In genomic region chr5:175385691-175386360, GRCh38 we compare ENCODE assay signal across 1 cellular context.
TF ChIP-seq lines count a peak whose summit lies in the region.

No MANE protein-coding gene starts in this region.

TF ChIP-seq in HEK293, 187 proteins besides CTCF, POLR2A, EP300 and RAD21 (continued from another document):
- no peak; the same call in 1 of the 2 replicates for TF ChIP-seq ATF2 (tag by site-specific recombination; IDR thresholded peaks at IDR 0.05; ENCODE audit: low read depth)
- TF ChIP-seq, protein P1, sequence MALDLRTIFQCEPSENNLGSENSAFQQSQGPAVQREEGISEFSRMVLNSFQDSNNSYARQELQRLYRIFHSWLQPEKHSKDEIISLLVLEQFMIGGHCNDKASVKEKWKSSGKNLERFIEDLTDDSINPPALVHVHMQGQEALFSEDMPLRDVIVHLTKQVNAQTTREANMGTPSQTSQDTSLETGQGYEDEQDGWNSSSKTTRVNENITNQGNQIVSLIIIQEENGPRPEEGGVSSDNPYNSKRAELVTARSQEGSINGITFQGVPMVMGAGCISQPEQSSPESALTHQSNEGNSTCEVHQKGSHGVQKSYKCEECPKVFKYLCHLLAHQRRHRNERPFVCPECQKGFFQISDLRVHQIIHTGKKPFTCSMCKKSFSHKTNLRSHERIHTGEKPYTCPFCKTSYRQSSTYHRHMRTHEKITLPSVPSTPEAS (tag by site-specific recombination; IDR thresholded peaks at IDR 0.05) = 0 out of 2 replicates have a peak, but pooled peaks have one; percentile 24
- peak; percentile 93 for TF ChIP-seq OSR2 (tag by site-specific recombination; IDR thresholded peaks at IDR 0.05)
- TF ChIP-seq, protein P2, sequence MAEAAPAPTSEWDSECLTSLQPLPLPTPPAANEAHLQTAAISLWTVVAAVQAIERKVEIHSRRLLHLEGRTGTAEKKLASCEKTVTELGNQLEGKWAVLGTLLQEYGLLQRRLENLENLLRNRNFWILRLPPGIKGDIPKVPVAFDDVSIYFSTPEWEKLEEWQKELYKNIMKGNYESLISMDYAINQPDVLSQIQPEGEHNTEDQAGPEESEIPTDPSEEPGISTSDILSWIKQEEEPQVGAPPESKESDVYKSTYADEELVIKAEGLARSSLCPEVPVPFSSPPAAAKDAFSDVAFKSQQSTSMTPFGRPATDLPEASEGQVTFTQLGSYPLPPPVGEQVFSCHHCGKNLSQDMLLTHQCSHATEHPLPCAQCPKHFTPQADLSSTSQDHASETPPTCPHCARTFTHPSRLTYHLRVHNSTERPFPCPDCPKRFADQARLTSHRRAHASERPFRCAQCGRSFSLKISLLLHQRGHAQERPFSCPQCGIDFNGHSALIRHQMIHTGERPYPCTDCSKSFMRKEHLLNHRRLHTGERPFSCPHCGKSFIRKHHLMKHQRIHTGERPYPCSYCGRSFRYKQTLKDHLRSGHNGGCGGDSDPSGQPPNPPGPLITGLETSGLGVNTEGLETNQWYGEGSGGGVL (tag by site-specific recombination; IDR thresholded peaks at IDR 0.05) = no peak
- TF ChIP-seq, protein P3, sequence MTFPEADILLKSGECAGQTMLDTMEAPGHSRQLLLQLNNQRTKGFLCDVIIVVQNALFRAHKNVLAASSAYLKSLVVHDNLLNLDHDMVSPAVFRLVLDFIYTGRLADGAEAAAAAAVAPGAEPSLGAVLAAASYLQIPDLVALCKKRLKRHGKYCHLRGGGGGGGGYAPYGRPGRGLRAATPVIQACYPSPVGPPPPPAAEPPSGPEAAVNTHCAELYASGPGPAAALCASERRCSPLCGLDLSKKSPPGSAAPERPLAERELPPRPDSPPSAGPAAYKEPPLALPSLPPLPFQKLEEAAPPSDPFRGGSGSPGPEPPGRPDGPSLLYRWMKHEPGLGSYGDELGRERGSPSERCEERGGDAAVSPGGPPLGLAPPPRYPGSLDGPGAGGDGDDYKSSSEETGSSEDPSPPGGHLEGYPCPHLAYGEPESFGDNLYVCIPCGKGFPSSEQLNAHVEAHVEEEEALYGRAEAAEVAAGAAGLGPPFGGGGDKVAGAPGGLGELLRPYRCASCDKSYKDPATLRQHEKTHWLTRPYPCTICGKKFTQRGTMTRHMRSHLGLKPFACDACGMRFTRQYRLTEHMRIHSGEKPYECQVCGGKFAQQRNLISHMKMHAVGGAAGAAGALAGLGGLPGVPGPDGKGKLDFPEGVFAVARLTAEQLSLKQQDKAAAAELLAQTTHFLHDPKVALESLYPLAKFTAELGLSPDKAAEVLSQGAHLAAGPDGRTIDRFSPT (tag by site-specific recombination; IDR thresholded peaks at IDR 0.05) = no peak
- TF ChIP-seq ZNF677 (tag by site-specific recombination; IDR thresholded peaks at IDR 0.05) = no peak
- TF ChIP-seq ZBTB11 (tag by site-specific recombination; conservative IDR thresholded peaks at IDR 0.05; ENCODE audit: low read depth) = no peak
- no peak for TF ChIP-seq ZSCAN16 (tag by site-specific recombination; IDR thresholded peaks at IDR 0.05)
- TF ChIP-seq ZNF670 (tag by site-specific recombination; IDR thresholded peaks at IDR 0.05; ENCODE audit: low read depth) = no peak
- TF ChIP-seq ZNF837 (tag by site-specific recombination; IDR thresholded peaks at IDR 0.05) = no peak
- TF ChIP-seq SP7 (tag by site-specific recombination; IDR thresholded peaks at IDR 0.05) = no peak
- TF ChIP-seq ZNF169 (tag by site-specific recombination; IDR thresholded peaks at IDR 0.05) = no peak
- TF ChIP-seq ZNF600 (tag by site-specific recombination; IDR thresholded peaks at IDR 0.05) = peak; percentile 35; the same call in 1 of the 2 replicates
- TF ChIP-seq FEZF1 (tag by site-specific recombination; IDR thresholded peaks at IDR 0.05) = peak; percentile 99
- TF ChIP-seq WT1 (tag by site-specific recombination; IDR thresholded peaks at IDR 0.05) = peak; percentile 71
- no peak for TF ChIP-seq ZNF266 (tag by site-specific recombination; IDR thresholded peaks at IDR 0.05; ENCODE audit: low read depth)
- TF ChIP-seq ZBTB7A (tag by site-specific recombination; IDR thresholded peaks at IDR 0.05; ENCODE audit: low read depth) = no peak
- TF ChIP-seq ZFHX2 (tag by site-specific recombination; conservative IDR thresholded peaks at IDR 0.05) = no peak
- no peak for TF ChIP-seq ZNF140 (tag by site-specific recombination; IDR thresholded peaks at IDR 0.05)
- TF ChIP-seq ZNF449 (tag by site-specific recombination; IDR thresholded peaks at IDR 0.05) = peak; percentile 55; the same call in 1 of the 2 replicates
- TF ChIP-seq IKZF3 (tag by site-specific recombination; IDR thresholded peaks at IDR 0.05) = no peak
- no peak for TF ChIP-seq ZNF394 (tag by site-specific recombination; IDR thresholded peaks at IDR 0.05; ENCODE audit: borderline replicate concordance)
- 0 out of 2 replicates have a peak, but pooled peaks have one; percentile 28 for TF ChIP-seq TSHZ1 (tag by site-specific recombination; IDR thresholded peaks at IDR 0.05; ENCODE audit: borderline replicate concordance)
- no peak for TF ChIP-seq SCRT1 (tag by site-specific recombination; IDR thresholded peaks at IDR 0.05; ENCODE audit: borderline replicate concordance)
- peak; percentile 27; the same call in 1 of the 2 replicates for TF ChIP-seq ZNF341 (tag by site-specific recombination; IDR thresholded peaks at IDR 0.05; ENCODE audit: low read depth)
- TF ChIP-seq HOXD13 (CRISPR knock-in tag; IDR thresholded peaks at IDR 0.05; ENCODE audit: borderline replicate concordance) = no peak
- TF ChIP-seq, protein P4, sequence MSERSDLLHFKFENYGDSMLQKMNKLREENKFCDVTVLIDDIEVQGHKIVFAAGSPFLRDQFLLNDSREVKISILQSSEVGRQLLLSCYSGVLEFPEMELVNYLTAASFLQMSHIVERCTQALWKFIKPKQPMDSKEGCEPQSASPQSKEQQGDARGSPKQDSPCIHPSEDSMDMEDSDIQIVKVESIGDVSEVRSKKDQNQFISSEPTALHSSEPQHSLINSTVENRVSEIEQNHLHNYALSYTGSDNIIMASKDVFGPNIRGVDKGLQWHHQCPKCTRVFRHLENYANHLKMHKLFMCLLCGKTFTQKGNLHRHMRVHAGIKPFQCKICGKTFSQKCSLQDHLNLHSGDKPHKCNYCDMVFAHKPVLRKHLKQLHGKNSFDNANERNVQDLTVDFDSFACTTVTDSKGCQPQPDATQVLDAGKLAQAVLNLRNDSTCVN (tag by site-specific recombination; optimal IDR thresholded peaks at IDR 0.05) = no peak
- TF ChIP-seq ZNF473 (tag by site-specific recombination; IDR thresholded peaks at IDR 0.05) = no peak
- TF ChIP-seq ZNF133 (tag by site-specific recombination; IDR thresholded peaks at IDR 0.05) = no peak
- TF ChIP-seq ZNF510 (tag by site-specific recombination; IDR thresholded peaks at IDR 0.05; ENCODE audit: insufficient replicate concordance) = no peak
- no peak for TF ChIP-seq ZBTB10 (tag by site-specific recombination; IDR thresholded peaks at IDR 0.05)
- peak; percentile 38; the same call in 1 of the 2 replicates for TF ChIP-seq KLF10 (tag by site-specific recombination; IDR thresholded peaks at IDR 0.05)
- no peak for TF ChIP-seq ZNF621 (tag by site-specific recombination; IDR thresholded peaks at IDR 0.05)
- TF ChIP-seq MYNN (tag by site-specific recombination; IDR thresholded peaks at IDR 0.05; ENCODE audit: borderline replicate concordance) = no peak
- no peak for TF ChIP-seq ZNF624 (tag by site-specific recombination; IDR thresholded peaks at IDR 0.05)
- no peak for TF ChIP-seq ZNF623 (tag by site-specific recombination; IDR thresholded peaks at IDR 0.05)
- TF ChIP-seq ZNF391 (tag by site-specific recombination; IDR thresholded peaks at IDR 0.05; ENCODE audit: borderline replicate concordance, low read depth) = no peak
- no peak for TF ChIP-seq ZNF664 (tag by site-specific recombination; IDR thresholded peaks at IDR 0.05)
TF ChIP-seq in HEK293: peak in this region for 41.
